Comparison of ENCODE assay signal across 1 cellular context in the genomic region with DNA sequence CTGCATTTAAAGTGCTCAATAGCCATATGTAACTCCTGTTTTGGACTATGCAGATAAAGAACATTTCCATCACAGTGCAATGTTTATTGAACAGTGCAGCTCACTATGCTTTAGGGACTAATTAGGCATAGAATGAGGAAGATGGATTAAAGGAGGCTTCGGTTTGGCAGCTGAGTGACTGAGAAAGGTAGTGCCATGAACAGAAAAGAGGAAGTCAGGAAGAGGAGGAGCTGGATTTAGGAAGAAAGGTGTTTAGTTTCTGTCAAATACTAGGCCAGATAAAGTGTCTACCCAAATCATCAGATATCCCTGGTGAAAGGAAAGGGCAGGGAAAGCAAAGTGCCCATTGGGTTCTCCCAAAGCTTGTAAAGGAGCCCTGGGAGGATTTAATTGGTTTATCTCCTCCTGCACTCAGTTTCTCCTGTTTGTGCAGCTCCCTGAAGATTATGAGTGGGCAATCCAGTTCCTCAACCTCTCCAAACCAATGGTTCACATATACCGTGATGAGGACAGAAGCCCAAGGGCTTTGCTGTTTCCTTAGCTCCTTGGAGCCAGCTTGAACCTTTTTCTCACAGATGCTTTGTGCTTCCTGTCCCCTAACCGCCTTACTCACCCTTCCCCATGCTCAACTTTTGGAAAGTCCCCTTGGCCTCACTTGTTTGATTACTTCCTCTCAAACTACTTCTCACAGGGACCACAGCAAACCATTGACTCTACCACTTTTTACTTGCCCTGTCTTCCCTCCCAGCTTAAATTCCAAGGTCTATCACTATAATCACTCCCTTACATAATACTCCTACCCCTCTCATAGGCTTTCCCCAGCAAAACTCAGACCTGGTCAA.
TF ChIP-seq lines count a peak whose summit lies in the region.

No MANE protein-coding gene starts in this region.

TF ChIP-seq in H1, 55 proteins besides CTCF, POLR2A, EP300 and RAD21 (continued from another document):
- TF ChIP-seq, protein P1, sequence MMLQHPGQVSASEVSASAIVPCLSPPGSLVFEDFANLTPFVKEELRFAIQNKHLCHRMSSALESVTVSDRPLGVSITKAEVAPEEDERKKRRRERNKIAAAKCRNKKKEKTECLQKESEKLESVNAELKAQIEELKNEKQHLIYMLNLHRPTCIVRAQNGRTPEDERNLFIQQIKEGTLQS (IDR thresholded peaks at IDR 0.05; ENCODE audit: insufficient read depth, low read depth, low read length) = no peak
- no peak for TF ChIP-seq CHD1 (IDR thresholded peaks at IDR 0.05; ENCODE audit: low read depth, low read length)
